Comparison of ENCODE assay signal across 13 cellular contexts in the genomic region with DNA sequence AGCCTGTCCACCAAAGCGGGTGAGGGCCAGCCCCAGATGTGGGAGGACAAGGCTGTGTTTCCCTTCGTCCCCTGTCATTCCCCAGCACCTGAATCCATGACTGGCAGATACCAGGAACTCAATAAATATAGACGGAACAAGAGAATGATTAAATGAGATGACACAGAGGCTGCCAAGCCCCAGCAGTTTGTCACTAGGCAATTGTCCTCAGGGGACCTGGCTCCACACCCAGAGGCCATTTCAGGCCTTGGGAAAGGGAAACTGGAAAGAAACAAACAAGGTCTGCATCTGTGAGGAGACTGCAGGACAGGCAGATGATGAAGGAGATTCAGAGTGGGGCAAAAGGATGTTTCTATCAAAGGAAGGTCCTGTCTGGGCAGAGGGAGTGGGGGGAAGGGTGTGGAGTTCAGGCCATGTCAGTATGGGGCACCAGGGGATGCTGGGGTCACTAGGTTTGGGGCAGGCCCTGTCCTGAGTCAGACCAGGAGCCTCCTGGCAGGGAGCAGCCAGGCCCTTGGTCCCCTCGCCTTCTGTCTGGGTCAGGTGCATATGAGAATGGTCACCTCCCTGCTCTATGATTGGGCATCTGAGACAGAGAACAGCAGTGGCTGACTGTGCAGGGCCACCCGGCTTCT.
DNase-seq lines count a peak whose midpoint lies in the region; ATAC-seq and TF ChIP-seq lines count a peak whose summit lies in the region.
"Had no signal": no experiment of that assay in that cellular context is flagged by ENCODE, and none has a peak within 500 bp of the region (broad histone marks: within the 10 kb centered on the region; RNA-seq: fewer than 3 reads in every experiment).

No MANE protein-coding gene starts in this region.

- no peak for TF ChIP-seq CTCF in osteocyte (IDR thresholded peaks at IDR 0.05)
- no peak for TF ChIP-seq CTCF in CD4-positive, alpha-beta T cell (IDR thresholded peaks at IDR 0.05)

- no peaks in the 10 kb centered on the region for H3K4me1 Mint-ChIP-seq in osteocyte (ENCODE audit: unreplicated experiment)
- H3K4me1 Mint-ChIP-seq in CD4-positive, alpha-beta T cell (ENCODE audit: low read depth), result no peaks in the 10 kb centered on the region

- no peaks in the 10 kb centered on the region for H3K9me3 Mint-ChIP-seq in osteocyte (ENCODE audit: unreplicated experiment)
- H3K9me3 Mint-ChIP-seq in CD4-positive, alpha-beta T cell, result no peaks in the 10 kb centered on the region
- H3K9me3 Mint-ChIP-seq: IgD-negative memory B cell had no signal

- H3K27me3 Mint-ChIP-seq in osteocyte (ENCODE audit: unreplicated experiment), result no peaks in the 10 kb centered on the region
- no peaks in the 10 kb centered on the region for H3K27me3 Mint-ChIP-seq in CD4-positive, alpha-beta T cell

- no peak overlapping the region for H3K27ac ChIP-seq in CD4-positive, alpha-beta T cell (ENCODE audit: low read depth, low read length)
- H3K27ac ChIP-seq: 22Rv1, GM23248 had no signal

- H3K27me3 ChIP-seq in CD4-positive, alpha-beta T cell (ENCODE audit: control insufficient read depth, insufficient read depth, low read length), result no peaks in the 10 kb centered on the region

- CTCF ChIA-PET in CD4-positive, alpha-beta T cell (lab: Charles Lee), result no interaction called here

- POLR2A ChIA-PET in CD4-positive, alpha-beta T cell (lab: Charles Lee), result no interaction called here

- no peaks in the 10 kb centered on the region for H3K9me3 ChIP-seq in CD4-positive, alpha-beta T cell (ENCODE audit: control insufficient read depth, low read length)

- DNase-seq in NCI-H146 (lab: John Stamatoyannopoulos, UW), result peak; percentile 1
- no peak for DNase-seq in NCI-H146 treated with DMSO at 0.1 percent for 48 hours (lab: John Stamatoyannopoulos, UW; ENCODE audit: unreplicated experiment)
- DNase-seq in medulla oblongata (ENCODE audit: extremely low spot score), result peak; percentile 31
- DNase-seq in osteocyte (ENCODE audit: extremely low spot score, unreplicated experiment), result peak; percentile 77
- DNase-seq in CD4-positive, alpha-beta T cell, result no peak
- DNase-seq in kidney glomerular epithelial cell (lab: John Stamatoyannopoulos, UW), result no peak
- DNase-seq: DMS79, GM23248 had no signal

- no peak for ATAC-seq in CD4-positive, alpha-beta T cell (ENCODE audit: poor library complexity)
- ATAC-seq in HG03457 (IDR thresholded peaks at IDR 0.05; ENCODE audit: unreplicated experiment), result no peak
- ATAC-seq: GM12878, HCT116 had no signal

- no peaks in the 10 kb centered on the region for H3K36me3 Mint-ChIP-seq in osteocyte (ENCODE audit: unreplicated experiment)
- no peaks in the 10 kb centered on the region for H3K36me3 Mint-ChIP-seq in CD4-positive, alpha-beta T cell (ENCODE audit: low read depth)
- H3K36me3 Mint-ChIP-seq: IgD-negative memory B cell had no signal

- no peak overlapping the region for H3K27ac Mint-ChIP-seq in osteocyte (ENCODE audit: unreplicated experiment)
- no peak overlapping the region for H3K27ac Mint-ChIP-seq in CD4-positive, alpha-beta T cell

- intact Hi-C loops in CD4-positive, alpha-beta T cell (cut with DNase I, micrococcal nuclease), result no loop called here

- H3K4me3 Mint-ChIP-seq in osteocyte (ENCODE audit: unreplicated experiment), result no peak overlapping the region
- no peak overlapping the region for H3K4me3 Mint-ChIP-seq in CD4-positive, alpha-beta T cell
- H3K4me3 Mint-ChIP-seq: IgD-negative memory B cell had no signal

Comparison
In these comparisons a context has a peak if more than half of its experiments do, and no peak if none do; other contexts are left out.
1. DNase-seq: peak in NCI-H146 (single experiment), medulla oblongata (single experiment) and osteocyte (single experiment); none in NCI-H146 treated with DMSO at 0.1 percent for 48 hours (single experiment), CD4-positive, alpha-beta T cell (0 of 10) and kidney glomerular epithelial cell (single experiment).